ENCODE assay signal across 26 cellular contexts in genomic region chr6:109021870-109022269, GRCh38.
"Had no signal": no experiment of that assay in that cellular context is flagged by ENCODE, and none has a peak within 500 bp of the region (broad histone marks: within the 10 kb centered on the region; RNA-seq: fewer than 3 reads in every experiment).

No MANE protein-coding gene starts in this region.

- H3K4me3 Mint-ChIP-seq: dendritic cell treated with granulocyte-macrophage colony-stimulating factor and Interleukin-4, amounts not matched to agents 40 ng/mL and 50 ng/mL, for 4 days; effector memory CD8-positive, alpha-beta T cell; endodermal cell; mesothelial cell of epicardium; naive B cell had no signal

- H3K4me2 ChIP-seq: hepatocyte had no signal

- ATAC-seq: effector memory CD8-positive, alpha-beta T cell; esophagus mucosa; gastroesophageal sphincter; heart left ventricle; left cardiac atrium; left lung; left ventricle myocardium superior; lower lobe of right lung; mucosa of descending colon had no signal

- H3K27ac ChIP-seq: colonic mucosa, epithelial cell of prostate, gastroesophageal sphincter, heart left ventricle, hepatocyte, left lung, lower lobe of right lung had no signal

- H3K27ac Mint-ChIP-seq: dendritic cell treated with granulocyte-macrophage colony-stimulating factor and Interleukin-4, amounts not matched to agents 40 ng/mL and 50 ng/mL, for 4 days; endodermal cell; mesothelial cell of epicardium had no signal

- FAIRE-seq: endometrium, islet of Langerhans, keratinocyte had no signal

- H3K27me3 Mint-ChIP-seq: dendritic cell treated with granulocyte-macrophage colony-stimulating factor and Interleukin-4, amounts not matched to agents 40 ng/mL and 50 ng/mL, for 4 days; effector memory CD8-positive, alpha-beta T cell; naive B cell had no signal

- H3K9me3 ChIP-seq: colonic mucosa, esophagus squamous epithelium, gastroesophageal sphincter, heart left ventricle, left lung, lower lobe of right lung, mucosa of descending colon had no signal

- H3K4me3 ChIP-seq: colonic mucosa, esophagus squamous epithelium, gastroesophageal sphincter, heart left ventricle, hepatocyte, left lung, lower lobe of right lung, mucosa of descending colon had no signal

- H2AFZ ChIP-seq: hepatocyte had no signal

- H3K27me3 ChIP-seq: colonic mucosa, esophagus squamous epithelium, gastroesophageal sphincter, heart left ventricle, hepatocyte, left lung had no signal

- DNase-seq: colonic mucosa; cortex of kidney; effector CD8-positive, alpha-beta T cell; effector memory CD8-positive, alpha-beta T cell; endodermal cell; erythroblast; esophagus squamous epithelium; foreskin fibroblast; foreskin melanocyte; heart left ventricle; left cardiac atrium; left lung; lower lobe of right lung; mesenchymal stem cell; naive B cell had no signal

- H3K4me1 ChIP-seq: colonic mucosa had no signal

- H3K9me3 Mint-ChIP-seq: dendritic cell treated with granulocyte-macrophage colony-stimulating factor and Interleukin-4, amounts not matched to agents 40 ng/mL and 50 ng/mL, for 4 days; effector memory CD8-positive, alpha-beta T cell; naive B cell had no signal

- H3K36me3 ChIP-seq: colonic mucosa, esophagus squamous epithelium, gastroesophageal sphincter, heart left ventricle, left lung, lower lobe of right lung had no signal

- H3K36me3 Mint-ChIP-seq: naive B cell had no signal
